In genomic region chr10:5709865-5710264, GRCh38 we compare ENCODE assay signal across 2 cellular contexts.
TF ChIP-seq lines count a peak whose summit lies in the region.

No MANE protein-coding gene starts in this region.

TF ChIP-seq in A549, 52 proteins besides CTCF, POLR2A, EP300 and RAD21:
- no peak for TF ChIP-seq ELK1 (IDR thresholded peaks at IDR 0.05; ENCODE audit: low read depth, low read length)
- no peak for TF ChIP-seq NFE2L2 (conservative IDR thresholded peaks at IDR 0.05; ENCODE audit: low read length)

TF ChIP-seq in K562, 482 proteins besides CTCF, POLR2A, EP300 and RAD21:
- TF ChIP-seq CHD2 (IDR thresholded peaks at IDR 0.05; ENCODE audit: low read depth, low read length) (no peak), ADNP (tag; IDR thresholded peaks at IDR 0.05) (no peak), GTF2E2 (tag; IDR thresholded peaks at IDR 0.05) (no peak), NONO (IDR thresholded peaks at IDR 0.05; ENCODE audit: low read depth in 2 of 2, low read length in 1 of 2) (no peak)
- TF ChIP-seq, protein P1, sequence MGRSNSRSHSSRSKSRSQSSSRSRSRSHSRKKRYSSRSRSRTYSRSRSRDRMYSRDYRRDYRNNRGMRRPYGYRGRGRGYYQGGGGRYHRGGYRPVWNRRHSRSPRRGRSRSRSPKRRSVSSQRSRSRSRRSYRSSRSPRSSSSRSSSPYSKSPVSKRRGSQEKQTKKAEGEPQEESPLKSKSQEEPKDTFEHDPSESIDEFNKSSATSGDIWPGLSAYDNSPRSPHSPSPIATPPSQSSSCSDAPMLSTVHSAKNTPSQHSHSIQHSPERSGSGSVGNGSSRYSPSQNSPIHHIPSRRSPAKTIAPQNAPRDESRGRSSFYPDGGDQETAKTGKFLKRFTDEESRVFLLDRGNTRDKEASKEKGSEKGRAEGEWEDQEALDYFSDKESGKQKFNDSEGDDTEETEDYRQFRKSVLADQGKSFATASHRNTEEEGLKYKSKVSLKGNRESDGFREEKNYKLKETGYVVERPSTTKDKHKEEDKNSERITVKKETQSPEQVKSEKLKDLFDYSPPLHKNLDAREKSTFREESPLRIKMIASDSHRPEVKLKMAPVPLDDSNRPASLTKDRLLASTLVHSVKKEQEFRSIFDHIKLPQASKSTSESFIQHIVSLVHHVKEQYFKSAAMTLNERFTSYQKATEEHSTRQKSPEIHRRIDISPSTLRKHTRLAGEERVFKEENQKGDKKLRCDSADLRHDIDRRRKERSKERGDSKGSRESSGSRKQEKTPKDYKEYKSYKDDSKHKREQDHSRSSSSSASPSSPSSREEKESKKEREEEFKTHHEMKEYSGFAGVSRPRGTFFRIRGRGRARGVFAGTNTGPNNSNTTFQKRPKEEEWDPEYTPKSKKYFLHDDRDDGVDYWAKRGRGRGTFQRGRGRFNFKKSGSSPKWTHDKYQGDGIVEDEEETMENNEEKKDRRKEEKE (IDR thresholded peaks at IDR 0.05; ENCODE audit: borderline replicate concordance in 1 of 2, control insufficient read depth in 1 of 2, low read depth in 2 of 2, low read length in 1 of 2) = no peak
- TF ChIP-seq, protein P2, sequence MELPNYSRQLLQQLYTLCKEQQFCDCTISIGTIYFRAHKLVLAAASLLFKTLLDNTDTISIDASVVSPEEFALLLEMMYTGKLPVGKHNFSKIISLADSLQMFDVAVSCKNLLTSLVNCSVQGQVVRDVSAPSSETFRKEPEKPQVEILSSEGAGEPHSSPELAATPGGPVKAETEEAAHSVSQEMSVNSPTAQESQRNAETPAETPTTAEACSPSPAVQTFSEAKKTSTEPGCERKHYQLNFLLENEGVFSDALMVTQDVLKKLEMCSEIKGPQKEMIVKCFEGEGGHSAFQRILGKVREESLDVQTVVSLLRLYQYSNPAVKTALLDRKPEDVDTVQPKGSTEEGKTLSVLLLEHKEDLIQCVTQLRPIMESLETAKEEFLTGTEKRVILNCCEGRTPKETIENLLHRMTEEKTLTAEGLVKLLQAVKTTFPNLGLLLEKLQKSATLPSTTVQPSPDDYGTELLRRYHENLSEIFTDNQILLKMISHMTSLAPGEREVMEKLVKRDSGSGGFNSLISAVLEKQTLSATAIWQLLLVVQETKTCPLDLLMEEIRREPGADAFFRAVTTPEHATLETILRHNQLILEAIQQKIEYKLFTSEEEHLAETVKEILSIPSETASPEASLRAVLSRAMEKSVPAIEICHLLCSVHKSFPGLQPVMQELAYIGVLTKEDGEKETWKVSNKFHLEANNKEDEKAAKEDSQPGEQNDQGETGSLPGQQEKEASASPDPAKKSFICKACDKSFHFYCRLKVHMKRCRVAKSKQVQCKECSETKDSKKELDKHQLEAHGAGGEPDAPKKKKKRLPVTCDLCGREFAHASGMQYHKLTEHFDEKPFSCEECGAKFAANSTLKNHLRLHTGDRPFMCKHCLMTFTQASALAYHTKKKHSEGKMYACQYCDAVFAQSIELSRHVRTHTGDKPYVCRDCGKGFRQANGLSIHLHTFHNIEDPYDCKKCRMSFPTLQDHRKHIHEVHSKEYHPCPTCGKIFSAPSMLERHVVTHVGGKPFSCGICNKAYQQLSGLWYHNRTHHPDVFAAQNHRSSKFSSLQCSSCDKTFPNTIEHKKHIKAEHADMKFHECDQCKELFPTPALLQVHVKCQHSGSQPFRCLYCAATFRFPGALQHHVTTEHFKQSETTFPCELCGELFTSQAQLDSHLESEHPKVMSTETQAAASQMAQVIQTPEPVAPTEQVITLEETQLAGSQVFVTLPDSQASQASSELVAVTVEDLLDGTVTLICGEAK (IDR thresholded peaks at IDR 0.05) = peak; percentile 45; the same call in 1 of the 2 replicates
- TF ChIP-seq, protein P2 (CRISPR knock-in tag; IDR thresholded peaks at IDR 0.05) = no peak
- TF ChIP-seq, protein P3, sequence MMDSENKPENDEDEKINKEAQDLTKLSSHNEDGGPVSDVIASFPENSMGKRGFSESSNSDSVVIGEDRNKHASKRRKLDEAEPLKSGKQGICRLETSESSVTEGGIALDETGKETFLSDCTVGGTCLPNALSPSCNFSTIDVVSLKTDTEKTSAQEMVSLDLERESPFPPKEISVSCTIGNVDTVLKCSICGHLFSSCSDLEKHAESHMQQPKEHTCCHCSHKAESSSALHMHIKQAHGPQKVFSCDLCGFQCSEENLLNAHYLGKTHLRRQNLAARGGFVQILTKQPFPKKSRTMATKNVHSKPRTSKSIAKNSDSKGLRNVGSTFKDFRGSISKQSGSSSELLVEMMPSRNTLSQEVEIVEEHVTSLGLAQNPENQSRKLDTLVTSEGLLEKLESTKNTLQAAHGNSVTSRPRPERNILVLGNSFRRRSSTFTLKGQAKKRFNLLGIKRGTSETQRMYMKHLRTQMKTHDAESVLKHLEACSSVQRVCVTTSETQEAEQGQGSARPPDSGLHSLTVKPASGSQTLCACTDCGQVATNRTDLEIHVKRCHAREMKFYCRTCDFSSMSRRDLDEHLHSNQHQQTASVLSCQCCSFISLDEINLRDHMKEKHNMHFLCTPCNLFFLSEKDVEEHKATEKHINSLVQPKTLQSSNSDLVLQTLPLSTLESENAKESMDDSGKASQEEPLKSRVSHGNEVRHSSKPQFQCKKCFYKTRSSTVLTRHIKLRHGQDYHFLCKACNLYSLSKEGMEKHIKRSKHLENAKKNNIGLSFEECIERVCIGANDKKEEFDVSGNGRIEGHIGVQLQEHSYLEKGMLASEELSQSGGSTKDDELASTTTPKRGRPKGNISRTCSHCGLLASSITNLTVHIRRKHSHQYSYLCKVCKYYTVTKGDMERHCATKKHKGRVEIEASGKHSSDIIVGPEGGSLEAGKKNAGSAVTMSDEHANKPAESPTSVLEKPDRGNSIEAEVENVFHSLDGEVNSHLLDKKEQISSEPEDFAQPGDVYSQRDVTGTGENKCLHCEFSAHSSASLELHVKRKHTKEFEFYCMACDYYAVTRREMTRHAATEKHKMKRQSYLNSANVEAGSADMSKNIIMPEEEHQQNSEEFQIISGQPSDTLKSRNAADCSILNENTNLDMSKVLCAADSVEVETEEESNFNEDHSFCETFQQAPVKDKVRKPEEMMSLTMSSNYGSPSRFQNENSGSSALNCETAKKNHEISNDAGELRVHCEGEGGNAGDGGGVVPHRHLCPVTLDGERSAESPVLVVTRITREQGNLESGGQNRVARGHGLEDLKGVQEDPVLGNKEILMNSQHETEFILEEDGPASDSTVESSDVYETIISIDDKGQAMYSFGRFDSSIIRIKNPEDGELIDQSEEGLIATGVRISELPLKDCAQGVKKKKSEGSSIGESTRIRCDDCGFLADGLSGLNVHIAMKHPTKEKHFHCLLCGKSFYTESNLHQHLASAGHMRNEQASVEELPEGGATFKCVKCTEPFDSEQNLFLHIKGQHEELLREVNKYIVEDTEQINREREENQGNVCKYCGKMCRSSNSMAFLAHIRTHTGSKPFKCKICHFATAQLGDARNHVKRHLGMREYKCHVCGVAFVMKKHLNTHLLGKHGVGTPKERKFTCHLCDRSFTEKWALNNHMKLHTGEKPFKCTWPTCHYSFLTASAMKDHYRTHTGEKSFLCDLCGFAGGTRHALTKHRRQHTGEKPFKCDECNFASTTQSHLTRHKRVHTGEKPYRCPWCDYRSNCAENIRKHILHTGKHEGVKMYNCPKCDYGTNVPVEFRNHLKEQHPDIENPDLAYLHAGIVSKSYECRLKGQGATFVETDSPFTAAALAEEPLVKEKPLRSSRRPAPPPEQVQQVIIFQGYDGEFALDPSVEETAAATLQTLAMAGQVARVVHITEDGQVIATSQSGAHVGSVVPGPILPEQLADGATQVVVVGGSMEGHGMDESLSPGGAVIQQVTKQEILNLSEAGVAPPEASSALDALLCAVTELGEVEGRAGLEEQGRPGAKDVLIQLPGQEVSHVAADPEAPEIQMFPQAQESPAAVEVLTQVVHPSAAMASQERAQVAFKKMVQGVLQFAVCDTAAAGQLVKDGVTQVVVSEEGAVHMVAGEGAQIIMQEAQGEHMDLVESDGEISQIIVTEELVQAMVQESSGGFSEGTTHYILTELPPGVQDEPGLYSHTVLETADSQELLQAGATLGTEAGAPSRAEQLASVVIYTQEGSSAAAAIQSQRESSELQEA (IDR thresholded peaks at IDR 0.05; ENCODE audit: low read depth) = no peak
TF ChIP-seq in K562: peak in this region for 1.
